In the genomic region with DNA sequence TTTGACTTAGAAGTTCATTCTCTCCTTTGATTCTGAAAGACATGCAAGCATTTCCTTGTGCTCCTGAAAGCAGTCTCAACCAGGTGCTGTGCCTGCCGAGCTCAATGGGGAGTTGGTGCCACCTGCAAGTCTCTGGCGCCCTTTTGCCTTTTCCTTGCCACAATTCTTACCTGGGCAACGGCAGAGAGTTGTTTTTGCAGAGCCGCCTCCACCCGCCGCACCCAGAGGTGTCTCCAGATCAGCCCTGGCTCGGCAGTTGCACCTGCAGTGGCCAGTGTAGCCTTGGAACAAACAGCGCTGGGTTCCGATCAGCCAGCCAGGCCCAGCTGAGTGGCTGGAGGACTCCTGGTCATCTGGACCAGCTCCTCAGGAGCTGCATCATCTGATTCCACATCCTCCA, we compare ENCODE assay signal across 17 cellular contexts.
A peak's percentile ranks its signal among the peaks of the same experiment; 100 is the strongest.
DNase-seq lines count a peak whose midpoint lies in the region; ATAC-seq and TF ChIP-seq lines count a peak whose summit lies in the region.
"Had no signal": no experiment of that assay in that cellular context is flagged by ENCODE, and none has a peak within 500 bp of the region (broad histone marks: within the 10 kb centered on the region; RNA-seq: fewer than 3 reads in every experiment).

No MANE protein-coding gene starts in this region.

- H4K91ac ChIP-seq in neuronal stem cell (ENCODE audit: low read depth, low read length, poor library complexity): no peak overlapping the region

- H3K27ac ChIP-seq in esophagus muscularis mucosa (replicated peaks in 1 of 4) (no peak overlapping the region), neuronal stem cell (replicated peaks; ENCODE audit: low read length) (no peak overlapping the region), SK-N-SH (ENCODE audit: low read depth in 2 of 2, low read length in 1 of 2) (no peak overlapping the region)
- H3K27ac ChIP-seq: BLaER1 treated with 17β-estradiol and CSF1 and Interleukin-3, amounts not matched to agents 10 nM and 100 nM; C4-2B had no signal

- no peaks in the 10 kb centered on the region for H3K4me1 Mint-ChIP-seq in stimulated activated effector memory CD8-positive, alpha-beta T cell treated with anti-CD3 and anti-CD28 coated beads, Interleukin-12 subunit alpha, Interleukin-12 subunit beta, amount 100 ng/mL, for 72 hours
- H3K4me1 Mint-ChIP-seq: B cell had no signal

- H2BK5ac ChIP-seq in neuronal stem cell (ENCODE audit: low read length): no peak overlapping the region

- H2BK120ac ChIP-seq in neuronal stem cell (ENCODE audit: low read depth, low read length): no peak overlapping the region

- no peak overlapping the region for H2BK12ac ChIP-seq in neuronal stem cell (ENCODE audit: low read length)

- no peaks in the 10 kb centered on the region for H4K20me1 ChIP-seq in SK-N-SH (ENCODE audit: insufficient read depth)
- H4K20me1 ChIP-seq: BLaER1 treated with 17β-estradiol and CSF1 and Interleukin-3, amounts not matched to agents 10 nM and 100 nM had no signal

- H3K36me3 ChIP-seq in esophagus muscularis mucosa (no peaks in the 10 kb centered on the region), neuronal stem cell (replicated peaks in 1 of 2; ENCODE audit: control insufficient read depth in 2 of 2, insufficient read depth in 2 of 2, low read length in 2 of 2) (no peaks in the 10 kb centered on the region), SK-N-SH (replicated peaks in 1 of 2; ENCODE audit: control insufficient read depth in 1 of 2, insufficient read depth in 2 of 2, low read length in 1 of 2) (no peaks in the 10 kb centered on the region)
- H3K36me3 ChIP-seq: BLaER1 treated with 17β-estradiol and CSF1 and Interleukin-3, amounts not matched to agents 10 nM and 100 nM had no signal

- H3K14ac ChIP-seq in neuronal stem cell (ENCODE audit: low read length): no peak overlapping the region

- H3K18ac ChIP-seq in neuronal stem cell (ENCODE audit: low read length): no peak overlapping the region

- no peaks in the 10 kb centered on the region for H3F3A ChIP-seq in SK-N-SH (replicated peaks; ENCODE audit: insufficient read depth)

- no peak for TF ChIP-seq RAD21 in SK-N-SH (IDR thresholded peaks at IDR 0.05; ENCODE audit: low read length)

- H3K4me2 ChIP-seq in neuronal stem cell (ENCODE audit: insufficient read depth, low read length, poor library complexity, severe bottlenecking): peak overlapping the region; percentile 14
- no peak overlapping the region for H3K4me2 ChIP-seq in SK-N-SH
- H3K4me2 ChIP-seq: BLaER1 treated with 17β-estradiol and CSF1 and Interleukin-3, amounts not matched to agents 10 nM and 100 nM had no signal

- WGBS in esophagus muscularis mucosa: 78% methylated on average over 9 of the region's 9 CpGs
- WGBS in neuronal stem cell (ENCODE audit: extremely low coverage in 2 of 2, insufficient read length in 2 of 2, insufficient replicate concordance in 1 of 2), 2 donors: no CpG with 5 or more reads among the region's 9 CpGs
- WGBS in SK-N-SH (ENCODE audit: low lambda C conversion rate): 0% methylated on average over 4 of the region's 9 CpGs

- no peak overlapping the region for H4K8ac ChIP-seq in neuronal stem cell (ENCODE audit: low read depth, low read length)

- no peak overlapping the region for H2AK5ac ChIP-seq in neuronal stem cell (ENCODE audit: low read depth, low read length)

- H2AFZ ChIP-seq in neuronal stem cell (ENCODE audit: low read length): peak overlapping the region; percentile 15
- H2AFZ ChIP-seq in SK-N-SH (ENCODE audit: low read depth): no peak overlapping the region

- no peak overlapping the region for H3K9ac ChIP-seq in neuronal stem cell (ENCODE audit: low read depth, low read length, poor library complexity)
- no peak overlapping the region for H3K9ac ChIP-seq in SK-N-SH
- H3K9ac ChIP-seq: BLaER1 treated with 17β-estradiol and CSF1 and Interleukin-3, amounts not matched to agents 10 nM and 100 nM had no signal

- intact Hi-C loops in esophagus muscularis mucosa (cut with DNase I): no loop called here

- CTCF ChIA-PET in SK-N-SH (lab: Yijun Ruan, JAX): no interaction called here

- H3K9me3 ChIP-seq in esophagus muscularis mucosa (peaks cover 0 to 11% (median 0%) of the 10 kb centered on the region in 4 donors), neuronal stem cell (replicated peaks in 1 of 2; ENCODE audit: control insufficient read depth in 2 of 2, insufficient read depth in 1 of 2, low read depth in 1 of 2, low read length in 2 of 2) (peaks cover 4 to 8% of the 10 kb centered on the region in 2 donors), SK-N-SH (no peaks in the 10 kb centered on the region)

- no peak overlapping the region for H3K23ac ChIP-seq in neuronal stem cell (ENCODE audit: low read depth, low read length, poor library complexity)

- H3K4me3 Mint-ChIP-seq in stimulated activated effector memory CD8-positive, alpha-beta T cell treated with anti-CD3 and anti-CD28 coated beads, Interleukin-12 subunit alpha, Interleukin-12 subunit beta, amount 100 ng/mL, for 72 hours: no peak overlapping the region
- H3K4me3 Mint-ChIP-seq: B cell; CD4-positive, alpha-beta T cell; CD8-positive, alpha-beta T cell had no signal

- H3K27me3 ChIP-seq in esophagus muscularis mucosa (no peaks in the 10 kb centered on the region), neuronal stem cell (ENCODE audit: control insufficient read depth in 3 of 3, insufficient read depth in 3 of 3, low read depth in 1 of 3, low read length in 3 of 3) (no peaks in the 10 kb centered on the region), SK-N-SH (ENCODE audit: insufficient read depth) (no peaks in the 10 kb centered on the region)
- H3K27me3 ChIP-seq: BLaER1 treated with 17β-estradiol and CSF1 and Interleukin-3, amounts not matched to agents 10 nM and 100 nM had no signal

- no peaks in the 10 kb centered on the region for H3K79me1 ChIP-seq in neuronal stem cell (ENCODE audit: low read depth, low read length)

- no peaks in the 10 kb centered on the region for H3K79me2 ChIP-seq in SK-N-SH (ENCODE audit: insufficient read depth)

- no peak overlapping the region for H3K27ac Mint-ChIP-seq in stimulated activated effector memory CD8-positive, alpha-beta T cell treated with anti-CD3 and anti-CD28 coated beads, Interleukin-12 subunit alpha, Interleukin-12 subunit beta, amount 100 ng/mL, for 72 hours
- H3K27ac Mint-ChIP-seq: B cell; CD4-positive, alpha-beta T cell; CD8-positive, alpha-beta T cell had no signal

- no peaks in the 10 kb centered on the region for H3K4me1 ChIP-seq in esophagus muscularis mucosa
- H3K4me1 ChIP-seq in neuronal stem cell (ENCODE audit: control insufficient read depth in 2 of 2, insufficient read depth in 1 of 2, low read depth in 1 of 2, low read length in 2 of 2): no peaks in the 10 kb centered on the region
- no peaks in the 10 kb centered on the region for H3K4me1 ChIP-seq in SK-N-SH (ENCODE audit: control insufficient read depth in 1 of 2, insufficient read depth in 2 of 2, low read depth in 1 of 2, low read length in 1 of 2)
- H3K4me1 ChIP-seq: BLaER1 treated with 17β-estradiol and CSF1 and Interleukin-3, amounts not matched to agents 10 nM and 100 nM; Caco-2 had no signal

- H3K9me2 ChIP-seq in SK-N-SH: no peaks in the 10 kb centered on the region

- TF ChIP-seq CTCF in esophagus muscularis mucosa (IDR thresholded peaks at IDR 0.05) (no peak), SK-N-SH (IDR thresholded peaks at IDR 0.05) (no peak)

- DNase-seq in esophagus muscularis mucosa (ENCODE audit: extremely low spot score) (peak; percentile 55), neuronal stem cell (ENCODE audit: low spot score) (no peak), SK-N-SH (no peak), inferior parietal cortex (ENCODE audit: extremely low spot score) (no peak)
- DNase-seq in stimulated activated effector memory CD8-positive, alpha-beta T cell treated with anti-CD3 and anti-CD28 coated beads, Interleukin-12 subunit alpha, Interleukin-12 subunit beta, amount 100 ng/mL, for 72 hours (ENCODE audit: low spot score in 2 of 2): no peak
- DNase-seq: 8988T; ACHN; AML-193; Caco-2; Calu3; CD4-positive, alpha-beta T cell; CD8-positive, alpha-beta T cell; DMS79 treated with DMSO at 0.1 percent for 48 hours; GF-D8 had no signal

- no peak overlapping the region for H3K4ac ChIP-seq in neuronal stem cell (ENCODE audit: low read length)

- no peaks in the 10 kb centered on the region for H3K36me3 Mint-ChIP-seq in stimulated activated effector memory CD8-positive, alpha-beta T cell treated with anti-CD3 and anti-CD28 coated beads, Interleukin-12 subunit alpha, Interleukin-12 subunit beta, amount 100 ng/mL, for 72 hours
- H3K36me3 Mint-ChIP-seq: CD8-positive, alpha-beta T cell had no signal

- no peak for ATAC-seq in stimulated activated effector memory CD8-positive, alpha-beta T cell treated with anti-CD3 and anti-CD28 coated beads, Interleukin-12 subunit alpha, Interleukin-12 subunit beta, amount 100 ng/mL, for 72 hours
- ATAC-seq: CD8-positive, alpha-beta T cell had no signal

- H2BK15ac ChIP-seq in neuronal stem cell (ENCODE audit: low read length): no peak overlapping the region

- H3K4me3 ChIP-seq in esophagus muscularis mucosa (no peak overlapping the region), neuronal stem cell (ENCODE audit: low read length in 2 of 2) (no peak overlapping the region), SK-N-SH (ENCODE audit: low read depth in 2 of 2, low read length in 1 of 2) (no peak overlapping the region)
- H3K4me3 ChIP-seq: BLaER1 treated with 17β-estradiol and CSF1 and Interleukin-3, amounts not matched to agents 10 nM and 100 nM had no signal

- TF ChIP-seq POLR2A in esophagus muscularis mucosa (IDR thresholded peaks at IDR 0.05; ENCODE audit: low read depth): no peak

- POLR2A ChIA-PET in SK-N-SH (lab: Yijun Ruan, JAX): no interaction called here

- TF ChIP-seq EP300 in esophagus muscularis mucosa (IDR thresholded peaks at IDR 0.05) (no peak), SK-N-SH (IDR thresholded peaks at IDR 0.05; ENCODE audit: borderline replicate concordance in 1 of 2, low read depth in 1 of 2, low read length in 1 of 2) (no peak)

- peaks cover 3% of the 10 kb centered on the region for H3K9me3 Mint-ChIP-seq in stimulated activated effector memory CD8-positive, alpha-beta T cell treated with anti-CD3 and anti-CD28 coated beads, Interleukin-12 subunit alpha, Interleukin-12 subunit beta, amount 100 ng/mL, for 72 hours
- H3K9me3 Mint-ChIP-seq: CD4-positive, alpha-beta T cell; CD8-positive, alpha-beta T cell had no signal
